In genomic region chr6:28635547-28636158, GRCh38 we compare ENCODE assay signal across 9 cellular contexts.
DNase-seq lines count a peak whose midpoint lies in the region; ATAC-seq and TF ChIP-seq lines count a peak whose summit lies in the region.
"Had no signal": no experiment of that assay in that cellular context is flagged by ENCODE, and none has a peak within 500 bp of the region (broad histone marks: within the 10 kb centered on the region; RNA-seq: fewer than 3 reads in every experiment).

No MANE protein-coding gene starts in this region.

- peaks cover 25% of the 10 kb centered on the region for H3K4me1 Mint-ChIP-seq in activated CD4-positive, alpha-beta T cell treated with anti-CD3 and anti-CD28 coated beads, Interleukin-2, amount 10 ng/mL, durations not matched to agents 7 days and 5 days
- no peaks in the 10 kb centered on the region for H3K4me1 Mint-ChIP-seq in T-helper 17 cell
- H3K4me1 Mint-ChIP-seq in stimulated activated memory B cell treated with anti-CD40 and anti-IgM and Interleukin-4, amounts not matched to agents 10 μg/mL and 1 μg/mL and 100 μg/mL, for 72 hours = peaks cover 12% of the 10 kb centered on the region

- peak overlapping the region; percentile 51 for H3K4me3 ChIP-seq in fibroblast of the aortic adventitia (ENCODE audit: low read depth, low read length)

- H3K9me3 Mint-ChIP-seq in activated CD4-positive, alpha-beta T cell treated with anti-CD3 and anti-CD28 coated beads, Interleukin-2, amount 10 ng/mL, durations not matched to agents 7 days and 5 days = no peaks in the 10 kb centered on the region
- peaks cover 3% of the 10 kb centered on the region for H3K9me3 Mint-ChIP-seq in stimulated activated memory B cell treated with anti-CD40 and anti-IgM and Interleukin-4, amounts not matched to agents 10 μg/mL and 1 μg/mL and 100 μg/mL, for 72 hours
- H3K9me3 Mint-ChIP-seq: central memory CD8-positive, alpha-beta T cell had no signal

- peak overlapping the region; percentile 42 for H3K27ac Mint-ChIP-seq in activated CD4-positive, alpha-beta T cell treated with anti-CD3 and anti-CD28 coated beads, Interleukin-2, amount 10 ng/mL, durations not matched to agents 7 days and 5 days
- H3K27ac Mint-ChIP-seq in T-helper 17 cell = peak overlapping the region; percentile 1
- H3K27ac Mint-ChIP-seq in stimulated activated memory B cell treated with anti-CD40 and anti-IgM and Interleukin-4, amounts not matched to agents 10 μg/mL and 1 μg/mL and 100 μg/mL, for 72 hours = no peak overlapping the region

- no peak for ATAC-seq in T-helper 17 cell
- no peak for ATAC-seq in stimulated activated memory B cell treated with anti-CD40 and anti-IgM and Interleukin-4, amounts not matched to agents 10 μg/mL and 1 μg/mL and 100 μg/mL, for 72 hours
- no peak for ATAC-seq in HG02884 (IDR thresholded peaks at IDR 0.05; ENCODE audit: unreplicated experiment)
- no peak for ATAC-seq in GM19324 (IDR thresholded peaks at IDR 0.05; ENCODE audit: low FRiP score, unreplicated experiment)

- TF ChIP-seq CTCF in fibroblast of the aortic adventitia (IDR thresholded peaks at IDR 0.05; ENCODE audit: insufficient read depth, low read length) = no peak

- no peak for DNase-seq in activated CD4-positive, alpha-beta T cell treated with anti-CD3 and anti-CD28 coated beads, Interleukin-2, amount 10 ng/mL, durations not matched to agents 7 days and 5 days
- no peak for DNase-seq in activated CD4-positive, alpha-beta T cell treated with anti-CD3 and anti-CD28 coated beads, Interleukin-2, amount 50 U/mL, for 1 hour
- DNase-seq in T-helper 17 cell = no peak
- no peak for DNase-seq in fibroblast of the aortic adventitia (ENCODE audit: low read depth)
- no peak for DNase-seq in activated CD4-positive, alpha-beta T cell treated with anti-CD3 and anti-CD28 coated beads, Interleukin-2, amount 50 U/mL, for 48 hours

- peaks cover 6% of the 10 kb centered on the region for H3K36me3 Mint-ChIP-seq in activated CD4-positive, alpha-beta T cell treated with anti-CD3 and anti-CD28 coated beads, Interleukin-2, amount 10 ng/mL, durations not matched to agents 7 days and 5 days (ENCODE audit: low read depth)
- peaks cover 7% of the 10 kb centered on the region for H3K36me3 Mint-ChIP-seq in T-helper 17 cell (ENCODE audit: low read depth)
- no peaks in the 10 kb centered on the region for H3K36me3 Mint-ChIP-seq in stimulated activated memory B cell treated with anti-CD40 and anti-IgM and Interleukin-4, amounts not matched to agents 10 μg/mL and 1 μg/mL and 100 μg/mL, for 72 hours

- peak overlapping the region; percentile 49 for H3K4me3 Mint-ChIP-seq in activated CD4-positive, alpha-beta T cell treated with anti-CD3 and anti-CD28 coated beads, Interleukin-2, amount 10 ng/mL, durations not matched to agents 7 days and 5 days
- H3K4me3 Mint-ChIP-seq in T-helper 17 cell = no peak overlapping the region
- H3K4me3 Mint-ChIP-seq in stimulated activated memory B cell treated with anti-CD40 and anti-IgM and Interleukin-4, amounts not matched to agents 10 μg/mL and 1 μg/mL and 100 μg/mL, for 72 hours = peak overlapping the region; percentile 13
- H3K4me3 Mint-ChIP-seq: central memory CD8-positive, alpha-beta T cell had no signal

- H3K9me3 ChIP-seq in T-helper 17 cell (ENCODE audit: control insufficient read depth, low read length, poor library complexity, severe bottlenecking) = no peaks in the 10 kb centered on the region

- CTCF ChIA-PET in activated CD4-positive, alpha-beta T cell treated with anti-CD3 and anti-CD28 coated beads, Interleukin-2, amount 10 ng/mL, durations not matched to agents 7 days and 5 days (lab: Charles Lee) = no interaction called here

- POLR2A ChIA-PET in activated CD4-positive, alpha-beta T cell treated with anti-CD3 and anti-CD28 coated beads, Interleukin-2, amount 10 ng/mL, durations not matched to agents 7 days and 5 days (lab: Charles Lee) = no interaction called here

- H3K27me3 Mint-ChIP-seq in activated CD4-positive, alpha-beta T cell treated with anti-CD3 and anti-CD28 coated beads, Interleukin-2, amount 10 ng/mL, durations not matched to agents 7 days and 5 days = peaks cover 59% of the 10 kb centered on the region
- peaks cover 69% of the 10 kb centered on the region for H3K27me3 Mint-ChIP-seq in T-helper 17 cell
- peaks cover 77% of the 10 kb centered on the region for H3K27me3 Mint-ChIP-seq in stimulated activated memory B cell treated with anti-CD40 and anti-IgM and Interleukin-4, amounts not matched to agents 10 μg/mL and 1 μg/mL and 100 μg/mL, for 72 hours
